Comparison of ENCODE assay signal across 17 cellular contexts in genomic region chr10:37700886-37701780, GRCh38.
"Had no signal": no experiment of that assay in that cellular context is flagged by ENCODE, and none has a peak within 500 bp of the region (broad histone marks: within the 10 kb centered on the region; RNA-seq: fewer than 3 reads in every experiment).

No MANE protein-coding gene starts in this region.

- H3K4me3 ChIP-seq: gastrocnemius medialis, heart right ventricle, left lung, right atrium auricular region, smooth muscle cell had no signal

- H3K27me3 Mint-ChIP-seq: activated B cell treated with CpG ODN at 0.5 μM for 24 hours; activated CD4-positive, alpha-beta T cell treated with anti-CD3 and anti-CD28 coated beads, Interleukin-2, amount 10 ng/mL, durations not matched to agents 7 days and 5 days; activated T-cell treated with anti-CD3 and anti-CD28 coated beads, Interleukin-2, amount 50 U/mL, for 24 hours; brain; central memory CD8-positive, alpha-beta T cell had no signal

- ATAC-seq: gastrocnemius medialis, left lung had no signal

- H3K27me3 ChIP-seq: gastrocnemius medialis, heart right ventricle, left lung, right atrium auricular region had no signal

- H3K36me3 Mint-ChIP-seq: activated naive CD4-positive, alpha-beta T cell treated with anti-CD3 and anti-CD28 coated beads, Interleukin-2, amount 50 U/mL, for 24 hours; brain had no signal

- H3K9me3 ChIP-seq: gastrocnemius medialis, right atrium auricular region had no signal

- H3K4me2 ChIP-seq: smooth muscle cell had no signal

- H3K9me3 Mint-ChIP-seq: activated B cell treated with CpG ODN at 0.5 μM for 24 hours had no signal

- H3K4me1 Mint-ChIP-seq: activated B cell treated with CpG ODN at 0.5 μM for 24 hours; activated CD4-positive, alpha-beta T cell treated with anti-CD3 and anti-CD28 coated beads, Interleukin-2, amount 10 ng/mL, durations not matched to agents 7 days and 5 days; activated naive CD4-positive, alpha-beta T cell treated with anti-CD3 and anti-CD28 coated beads, Interleukin-2, amount 50 U/mL, for 24 hours; brain; central memory CD8-positive, alpha-beta T cell; neural crest cell had no signal

- H3K36me3 ChIP-seq: gastrocnemius medialis, heart right ventricle, left lung, right atrium auricular region had no signal

- H3K27ac Mint-ChIP-seq: activated B cell treated with CpG ODN at 0.5 μM for 24 hours; activated CD4-positive, alpha-beta T cell treated with anti-CD3 and anti-CD28 coated beads, Interleukin-2, amount 10 ng/mL, durations not matched to agents 7 days and 5 days; activated naive CD4-positive, alpha-beta T cell treated with anti-CD3 and anti-CD28 coated beads, Interleukin-2, amount 50 U/mL, for 24 hours; activated T-cell treated with anti-CD3 and anti-CD28 coated beads, Interleukin-2, amount 50 U/mL, for 24 hours; brain had no signal

- H3K27ac ChIP-seq: gastrocnemius medialis, heart right ventricle, left lung, right atrium auricular region had no signal

- H3K4me3 Mint-ChIP-seq: activated B cell treated with CpG ODN at 0.5 μM for 24 hours; activated CD4-positive, alpha-beta T cell treated with anti-CD3 and anti-CD28 coated beads, Interleukin-2, amount 10 ng/mL, durations not matched to agents 7 days and 5 days; activated naive CD4-positive, alpha-beta T cell treated with anti-CD3 and anti-CD28 coated beads, Interleukin-2, amount 50 U/mL, for 24 hours; activated T-cell treated with anti-CD3 and anti-CD28 coated beads, Interleukin-2, amount 50 U/mL, for 24 hours; brain; central memory CD8-positive, alpha-beta T cell; neural crest cell had no signal

- H3K4me1 ChIP-seq: gastrocnemius medialis, heart right ventricle, left lung, right atrium auricular region had no signal

- DNase-seq: activated B cell treated with CpG ODN at 0.5 μM for 24 hours; activated CD4-positive, alpha-beta T cell treated with anti-CD3 and anti-CD28 coated beads, Interleukin-2, amount 10 ng/mL, durations not matched to agents 7 days and 5 days; activated effector memory CD4-positive, alpha-beta T cell treated with Interleukin-2 at 50 U/mL for 16 hours; activated T-cell treated with anti-CD3 and anti-CD28 coated beads, Interleukin-2, amount 50 U/mL, for 24 hours; amniotic stem cell; effector memory CD4-positive, alpha-beta T cell; gastrocnemius medialis; heart right ventricle; mesendoderm; stimulated activated naive CD4-positive, alpha-beta T cell treated with Interleukin-2 at 50 U/mL for 16 hours had no signal
